8 cellular contexts compared by ENCODE assay signal in genomic region chr7:125020801-125021200, GRCh38.
"Had no signal": no experiment of that assay in that cellular context is flagged by ENCODE, and none has a peak within 500 bp of the region (broad histone marks: within the 10 kb centered on the region; RNA-seq: fewer than 3 reads in every experiment).

No MANE protein-coding gene starts in this region.

- FAIRE-seq: G401.6, GM12878, GM12891, GM12892, GM18507, GM19239 had no signal

- DNase-seq: GDM1, GF-D8 had no signal

- H3K4me3 ChIP-seq: GM12878 had no signal

- ATAC-seq: GM12878 had no signal
